Comparison of ENCODE assay signal across 6 cellular contexts in the genomic region with DNA sequence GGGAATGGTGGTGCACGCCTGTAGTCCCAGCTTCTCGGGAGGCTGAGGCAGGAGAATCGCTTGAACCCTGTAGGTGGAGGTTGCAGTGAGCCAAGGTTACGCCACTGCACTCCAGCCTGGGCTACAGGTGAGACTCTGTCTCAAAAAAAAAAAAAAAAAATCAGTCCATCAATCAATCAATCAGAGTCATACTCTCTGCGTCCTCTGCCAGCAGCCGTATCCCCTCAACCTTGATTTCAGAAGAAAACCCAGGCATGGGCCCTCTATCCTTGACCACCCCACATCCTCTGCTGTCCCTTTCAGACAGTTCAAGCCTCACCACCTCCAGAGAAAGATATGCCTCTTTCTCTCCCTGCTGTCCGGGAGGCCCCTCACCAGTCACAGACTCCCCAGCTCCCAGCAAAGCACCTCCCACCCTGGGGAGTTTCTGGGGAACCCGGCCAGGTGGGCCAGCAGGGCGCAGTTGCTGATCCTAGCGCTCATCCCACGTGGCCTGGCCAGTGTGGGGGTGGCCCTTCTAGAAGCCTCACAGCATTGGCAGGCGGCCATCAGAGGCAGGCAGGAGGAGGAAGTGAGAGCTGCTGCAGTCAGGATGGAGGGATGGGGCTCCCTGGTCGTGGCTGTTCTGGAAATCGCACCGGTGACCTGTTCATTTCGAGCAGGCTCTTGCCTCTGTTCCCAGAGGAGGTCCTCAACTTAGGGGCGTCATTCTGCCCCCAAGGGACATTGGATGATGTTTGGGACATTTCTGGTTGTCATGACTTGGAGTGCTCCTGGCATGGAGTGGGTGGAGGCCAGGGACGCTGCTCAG.
DNase-seq lines count a peak whose midpoint lies in the region; ATAC-seq and FAIRE-seq lines count a peak whose summit lies in the region.

No MANE protein-coding gene starts in this region.

- no peaks in the 10 kb centered on the region for H3K27me3 ChIP-seq in subcutaneous abdominal adipose tissue (ENCODE audit: control insufficient read depth in 5 of 5, insufficient read depth in 4 of 5, low read length in 5 of 5)

- ATAC-seq in GM19397 (IDR thresholded peaks at IDR 0.05; ENCODE audit: unreplicated experiment) (no peak), HG03139 (IDR thresholded peaks at IDR 0.05; ENCODE audit: unreplicated experiment) (no peak)

- peak overlapping the region in 2 of 5 donors; percentile 22 to 32 for H3K4me3 ChIP-seq in subcutaneous abdominal adipose tissue (ENCODE audit: low read depth in 1 of 5, low read length in 5 of 5)

- peaks cover 5 to 39% (median 32%) of the 10 kb centered on the region in 5 donors for H3K4me1 ChIP-seq in subcutaneous abdominal adipose tissue (ENCODE audit: control insufficient read depth in 5 of 5, insufficient read depth in 5 of 5, low read length in 5 of 5)

- FAIRE-seq in GM19239 (lab: Jason Lieb, UNC), result peak; percentile 97

- H3K9me3 ChIP-seq in subcutaneous abdominal adipose tissue (ENCODE audit: control insufficient read depth in 5 of 5, low read length in 5 of 5), result no peaks in the 10 kb centered on the region

- H3K36me3 ChIP-seq in subcutaneous abdominal adipose tissue (ENCODE audit: control insufficient read depth in 5 of 5, insufficient read depth in 5 of 5, low read length in 5 of 5), result peaks cover 0 to 3% (median under 1%) of the 10 kb centered on the region in 5 donors

- peak overlapping the region; percentile 46 for H3K27ac ChIP-seq in subcutaneous abdominal adipose tissue (ENCODE audit: low read depth, low read length)

- H3K9ac ChIP-seq in subcutaneous abdominal adipose tissue (ENCODE audit: low read length in 5 of 5), result peak overlapping the region in 2 of 5 donors; percentile 23 to 41

- DNase-seq in GM19239 (ENCODE audit: insufficient read length, low spot score) (no peak), RKO (ENCODE audit: low spot score) (peak; percentile 45), globus pallidus (ENCODE audit: low spot score) (peak; percentile 67)
